ENCODE assay signal across 1 cellular context in the genomic region with DNA sequence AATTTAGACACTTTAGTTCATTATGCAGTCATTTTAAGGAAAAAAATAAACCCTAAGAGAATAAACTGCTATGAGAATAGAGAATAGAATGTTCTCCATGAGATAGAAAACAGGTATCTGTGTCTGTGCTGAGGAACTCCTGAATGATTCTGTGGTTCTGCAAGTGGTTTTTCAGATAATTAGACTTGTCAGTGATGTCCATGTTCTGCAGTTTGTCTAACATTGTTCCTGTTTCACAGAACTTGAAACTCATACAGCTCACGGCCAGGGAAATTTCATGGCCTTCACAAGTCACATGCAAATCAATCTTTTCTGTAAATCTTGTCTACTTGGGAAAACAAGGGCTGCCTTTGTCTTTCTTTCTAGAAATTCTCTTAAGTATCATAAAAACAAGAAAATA.
TF ChIP-seq lines count a peak whose summit lies in the region.

No MANE protein-coding gene starts in this region.

TF ChIP-seq in HepG2, 621 proteins besides CTCF, POLR2A, EP300 and RAD21 (continued from another document):
- TF ChIP-seq, protein P1, sequence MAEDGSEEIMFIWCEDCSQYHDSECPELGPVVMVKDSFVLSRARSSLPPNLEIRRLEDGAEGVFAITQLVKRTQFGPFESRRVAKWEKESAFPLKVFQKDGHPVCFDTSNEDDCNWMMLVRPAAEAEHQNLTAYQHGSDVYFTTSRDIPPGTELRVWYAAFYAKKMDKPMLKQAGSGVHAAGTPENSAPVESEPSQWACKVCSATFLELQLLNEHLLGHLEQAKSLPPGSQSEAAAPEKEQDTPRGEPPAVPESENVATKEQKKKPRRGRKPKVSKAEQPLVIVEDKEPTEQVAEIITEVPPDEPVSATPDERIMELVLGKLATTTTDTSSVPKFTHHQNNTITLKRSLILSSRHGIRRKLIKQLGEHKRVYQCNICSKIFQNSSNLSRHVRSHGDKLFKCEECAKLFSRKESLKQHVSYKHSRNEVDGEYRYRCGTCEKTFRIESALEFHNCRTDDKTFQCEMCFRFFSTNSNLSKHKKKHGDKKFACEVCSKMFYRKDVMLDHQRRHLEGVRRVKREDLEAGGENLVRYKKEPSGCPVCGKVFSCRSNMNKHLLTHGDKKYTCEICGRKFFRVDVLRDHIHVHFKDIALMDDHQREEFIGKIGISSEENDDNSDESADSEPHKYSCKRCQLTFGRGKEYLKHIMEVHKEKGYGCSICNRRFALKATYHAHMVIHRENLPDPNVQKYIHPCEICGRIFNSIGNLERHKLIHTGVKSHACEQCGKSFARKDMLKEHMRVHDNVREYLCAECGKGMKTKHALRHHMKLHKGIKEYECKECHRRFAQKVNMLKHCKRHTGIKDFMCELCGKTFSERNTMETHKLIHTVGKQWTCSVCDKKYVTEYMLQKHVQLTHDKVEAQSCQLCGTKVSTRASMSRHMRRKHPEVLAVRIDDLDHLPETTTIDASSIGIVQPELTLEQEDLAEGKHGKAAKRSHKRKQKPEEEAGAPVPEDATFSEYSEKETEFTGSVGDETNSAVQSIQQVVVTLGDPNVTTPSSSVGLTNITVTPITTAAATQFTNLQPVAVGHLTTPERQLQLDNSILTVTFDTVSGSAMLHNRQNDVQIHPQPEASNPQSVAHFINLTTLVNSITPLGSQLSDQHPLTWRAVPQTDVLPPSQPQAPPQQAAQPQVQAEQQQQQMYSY (CRISPR knock-in tag; IDR thresholded peaks at IDR 0.05) = no peak
- no peak for TF ChIP-seq ZNF329 (CRISPR knock-in tag; IDR thresholded peaks at IDR 0.05; ENCODE audit: low read depth)
- TF ChIP-seq PRPF4 (IDR thresholded peaks at IDR 0.05; ENCODE audit: low read depth, low read length, poor library complexity, severe bottlenecking) = no peak
- TF ChIP-seq NFATC3 (CRISPR knock-in tag; IDR thresholded peaks at IDR 0.05) = no peak
- TF ChIP-seq MIXL1 (CRISPR knock-in tag; IDR thresholded peaks at IDR 0.05) = no peak
- no peak for TF ChIP-seq HIVEP1 (CRISPR knock-in tag; IDR thresholded peaks at IDR 0.05)
- no peak for TF ChIP-seq FOXC1 (CRISPR knock-in tag; IDR thresholded peaks at IDR 0.05; ENCODE audit: borderline replicate concordance)
- TF ChIP-seq HOXA3 (CRISPR knock-in tag; IDR thresholded peaks at IDR 0.05) = no peak
- no peak for TF ChIP-seq MAFG (CRISPR knock-in tag; IDR thresholded peaks at IDR 0.05)
- TF ChIP-seq MAZ (IDR thresholded peaks at IDR 0.05; ENCODE audit: borderline replicate concordance, low read depth, low read length) = no peak
- TF ChIP-seq MAZ (CRISPR knock-in tag; IDR thresholded peaks at IDR 0.05; ENCODE audit: low read depth) = no peak
- no peak for TF ChIP-seq SMAD9 (CRISPR knock-in tag; IDR thresholded peaks at IDR 0.05)
- TF ChIP-seq ATAD3A (CRISPR knock-in tag; IDR thresholded peaks at IDR 0.05) = no peak
